Comparison of ENCODE assay signal across 8 cellular contexts in genomic region chr3:12556723-12557471, GRCh38. TPM values are rescaled to one million over a fixed set of nuclear protein-coding genes. Genes with fewer than 3 reads are reported as not detected.
DNase-seq lines count a peak whose midpoint lies in the region; ATAC-seq, FAIRE-seq and TF ChIP-seq lines count a peak whose summit lies in the region.

Gene MKRN2, plus strand, starts transcription at chr3:12557087. Its CDS starts 64 bp downstream, at chr3:12557151.

- H3K27me3 ChIP-seq in AG04450 (ENCODE audit: control insufficient read depth, insufficient read depth, low read length), result no peaks in the 10 kb centered on the region
- H3K27me3 ChIP-seq in keratinocyte (ENCODE audit: control insufficient read depth, extremely low read depth, insufficient read depth, low read length), result no peaks in the 10 kb centered on the region

- peak within 1 kb of the TSS; percentile 98 for H2AFZ ChIP-seq in keratinocyte (ENCODE audit: control insufficient read depth, low read length)

- H3K27ac ChIP-seq in AG04450 (ENCODE audit: low read depth, low read length) (peak within 1 kb of the TSS; percentile 94), keratinocyte (ENCODE audit: control insufficient read depth, insufficient read depth, low read length) (peak within 1 kb of the TSS; percentile 87)

- no peaks in the 10 kb centered on the region; the same call in 1 of the 2 replicates for H3K9me3 ChIP-seq in AG04450 (ENCODE audit: control insufficient read depth, insufficient read depth, low read length)
- no peaks in the 10 kb centered on the region for H3K9me3 ChIP-seq in keratinocyte (ENCODE audit: control insufficient read depth, low read depth, low read length)

- H3K36me3 Mint-ChIP-seq in central memory CD8-positive, alpha-beta T cell (ENCODE audit: insufficient read depth), result peaks cover 10% of the 10 kb centered on the region

- H3K27ac Mint-ChIP-seq in central memory CD8-positive, alpha-beta T cell (ENCODE audit: low read depth), result peak within 1 kb of the TSS; percentile 90

- no peaks in the 10 kb centered on the region for H3K36me3 ChIP-seq in keratinocyte (ENCODE audit: control insufficient read depth in 2 of 2, extremely low read depth in 1 of 2, insufficient read depth in 2 of 2, low read length in 2 of 2)

- DNase-seq in AG04450 (ENCODE audit: low read depth, low spot score) (peak; percentile 27), NCI-H345 treated with DMSO at 0.1 percent for 48 hours (lab: John Stamatoyannopoulos, UW; ENCODE audit: unreplicated experiment) (peak; percentile 58), keratinocyte (ENCODE audit: low read depth, low spot score) (peak; percentile 32)
- DNase-seq in central memory CD8-positive, alpha-beta T cell (ENCODE audit: low spot score in 2 of 2), result peak; percentile 72 to 75
- DNase-seq in stimulated activated CD4-positive, alpha-beta T cell treated with anti-CD3 and anti-CD28 coated beads, Interleukin-15, amount 100 ng/mL, for 1 hour (ENCODE audit: low read depth in 1 of 2, low spot score in 1 of 2), result peak; percentile 76 to 84

- H3K4me1 Mint-ChIP-seq in central memory CD8-positive, alpha-beta T cell, result peaks cover 61% of the 10 kb centered on the region

- peak within 1 kb of the TSS; percentile 94 for H3K9ac ChIP-seq in keratinocyte (ENCODE audit: control insufficient read depth, extremely low read depth, insufficient read depth, low read length)

- CTCF ChIA-PET in AG04450 (lab: Charles Lee), result no interaction called here

- H4K20me1 ChIP-seq in keratinocyte (ENCODE audit: control insufficient read depth, extremely low read depth, insufficient read depth, low read length), result peaks cover 3% of the 10 kb centered on the region

- POLR2A ChIA-PET in AG04450 (lab: Yijun Ruan, JAX), result interaction anchor here (0.6 to 1.1 kb wide), 2 partner anchors 49 to 466 kb away, joined by 3 read pairs; no protein-coding TSS in a partner anchor

- H3K9me1 ChIP-seq in keratinocyte (ENCODE audit: control insufficient read depth, extremely low read depth, insufficient read depth, low read length), result no peaks in the 10 kb centered on the region

- no peaks in the 10 kb centered on the region for H3K9me3 Mint-ChIP-seq in central memory CD8-positive, alpha-beta T cell

- peaks cover 50% of the 10 kb centered on the region for H3K79me2 ChIP-seq in keratinocyte (ENCODE audit: control insufficient read depth, insufficient read depth, low read length)

- dilution Hi-C loops in keratinocyte (cut with MboI; ENCODE audit: extremely low pct_ligation_motif_present, low sequenced_read_pairs), result no loop called here

- H3K4me3 Mint-ChIP-seq in central memory CD8-positive, alpha-beta T cell, result peak within 1 kb of the TSS; percentile 92

- peaks cover 19% of the 10 kb centered on the region for H3K4me1 ChIP-seq in keratinocyte (ENCODE audit: control insufficient read depth, extremely low read depth, insufficient read depth, low read length)

- TF ChIP-seq CTCF in AG04450 (IDR thresholded peaks at IDR 0.05; ENCODE audit: low read depth, low read length) (no peak), keratinocyte (optimal IDR thresholded peaks at IDR 0.05 in 1 of 3, IDR thresholded peaks at IDR 0.05 in 1 of 3, conservative IDR thresholded peaks at IDR 0.05 in 1 of 3; ENCODE audit: extremely low read depth in 1 of 3, insufficient read depth in 2 of 3, low read length in 3 of 3) (no peak)

- peaks cover 35% of the 10 kb centered on the region for H3K27me3 Mint-ChIP-seq in central memory CD8-positive, alpha-beta T cell

- H3K4me3 ChIP-seq in AG04450 (ENCODE audit: low read depth, low read length) (peak within 1 kb of the TSS; percentile 81), keratinocyte (ENCODE audit: control insufficient read depth in 2 of 3, extremely low read depth in 1 of 3, insufficient read depth in 2 of 3, low read depth in 1 of 3, low read length in 3 of 3) (peak within 1 kb of the TSS; percentile 85 to 91 (median 90))

- peak; percentile 58 for FAIRE-seq in keratinocyte (lab: Jason Lieb, UNC)

- ATAC-seq in GM18867 (IDR thresholded peaks at IDR 0.05; ENCODE audit: unreplicated experiment), result peak; percentile 84
- ATAC-seq in HG03097 (IDR thresholded peaks at IDR 0.05; ENCODE audit: low FRiP score, unreplicated experiment), result peak; percentile 71
- ATAC-seq in activated CD4-positive, CD25-positive, alpha-beta regulatory T cell treated with anti-CD3 and anti-CD28 coated beads, Interleukin-2, amount 50 U/mL, for 24 hours, result peak; percentile 92 to 93
- peak; percentile 94 for ATAC-seq in central memory CD8-positive, alpha-beta T cell (replicated peaks; ENCODE audit: extremely low read depth, poor library complexity, severe bottlenecking)

- peak within 1 kb of the TSS; percentile 99 for H3K4me2 ChIP-seq in keratinocyte (ENCODE audit: control insufficient read depth, extremely low read depth, insufficient read depth, low read depth, low read length)

RNA-seq across cellular contexts. Expression of gene MKRN2, which starts in this region (rescaled TPM):
- polyA plus RNA-seq in AG04450 (2011; rRNA removed) (59.7 and 62.3 TPM in 2 replicates), keratinocyte (31.8 to 35.1 TPM (median 34.3 TPM) in 3 replicates)
- polyA minus RNA-seq in AG04450 (2011; rRNA and poly(A)+ RNA removed), result 51.4 and 57.4 TPM in 2 replicates
- 7.8 TPM for polyA plus RNA-seq in keratinocyte (2011; ENCODE audit: low read depth)
- 27.2 and 28.7 TPM in 2 replicates for polyA plus RNA-seq in keratinocyte (2011; cell fraction: cytosol; rRNA removed)
- polyA plus RNA-seq in keratinocyte (2011; cell fraction: nucleus; rRNA removed), result 31.4 and 33.1 TPM in 2 replicates
- 17.6 and 23.9 TPM in 2 replicates for polyA plus RNA-seq in keratinocyte (2012; ENCODE audit: low replicate concordance)
- 21.2 to 35.0 TPM (median 34.6 TPM) in 3 replicates for polyA minus RNA-seq in keratinocyte
- polyA minus RNA-seq in keratinocyte (2011; cell fraction: cytosol; rRNA and poly(A)+ RNA removed), result 22.6 TPM
- 15.1 and 24.7 TPM in 2 replicates for polyA minus RNA-seq in keratinocyte (2011; cell fraction: nucleus; rRNA and poly(A)+ RNA removed)

Comparison
In these comparisons a context has a peak if more than half of its experiments do, and no peak if none do; other contexts are left out.
1. Peak in every context shown above with its lines: DNase-seq, ATAC-seq, H3K4me3 ChIP-seq and H3K27ac ChIP-seq.
2. DNase-seq: peak in every context shown above with its lines; median percentile 80 in stimulated activated CD4-positive, alpha-beta T cell treated with anti-CD3 and anti-CD28 coated beads, Interleukin-15, amount 100 ng/mL, for 1 hour; 74 in central memory CD8-positive, alpha-beta T cell; 58 in NCI-H345 treated with DMSO at 0.1 percent for 48 hours; 32 in keratinocyte; 27 in AG04450.